ENCODE assay signal across 17 cellular contexts in the genomic region with DNA sequence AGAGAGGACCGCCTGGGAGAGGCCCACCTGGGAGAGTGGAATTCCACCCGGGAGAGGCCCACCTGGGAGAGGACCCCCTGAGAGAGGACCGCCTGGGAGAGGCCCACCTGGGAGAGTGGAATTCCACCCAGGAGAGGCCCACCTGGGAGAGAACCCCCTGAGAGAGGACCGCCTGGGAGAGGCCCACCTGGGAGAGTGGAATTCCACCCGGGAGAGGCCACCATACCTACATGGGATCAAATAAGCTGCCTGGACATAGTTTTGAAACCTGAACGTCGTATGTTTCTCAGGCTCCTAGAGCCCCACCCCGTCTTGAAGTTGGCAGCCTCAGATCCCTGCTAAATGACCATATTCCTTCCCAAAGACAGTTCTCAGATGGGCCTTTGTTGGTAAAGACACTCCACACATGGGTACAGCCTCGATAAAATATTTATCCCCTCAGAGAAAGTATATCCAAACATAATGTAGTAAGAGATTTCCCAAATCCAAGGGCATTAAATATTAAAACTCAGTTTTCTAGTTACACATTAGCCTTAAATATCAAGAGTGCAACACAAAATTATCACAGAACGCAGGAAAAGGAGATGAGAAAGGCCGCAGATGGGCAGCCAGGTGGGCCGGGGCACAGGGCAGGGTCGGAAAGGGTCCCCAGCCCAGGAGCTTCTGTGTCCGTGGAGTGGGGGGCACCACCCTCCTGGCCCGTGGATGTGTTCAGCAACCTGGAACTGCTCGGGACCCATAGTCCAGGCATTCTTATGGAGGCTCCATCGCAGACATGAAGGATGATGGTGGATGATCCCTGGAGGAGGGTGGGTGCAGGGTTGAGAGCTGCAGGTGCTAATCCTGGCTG. TPM values are rescaled to one million over a fixed set of nuclear protein-coding genes. Genes with fewer than 3 reads are reported as not detected.
"Had no signal": no experiment of that assay in that cellular context is flagged by ENCODE, and none has a peak within 500 bp of the region (broad histone marks: within the 10 kb centered on the region; RNA-seq: fewer than 3 reads in every experiment).

No MANE protein-coding gene starts in this region.

- DNase-seq: activated CD4-positive, alpha-beta T cell treated with anti-CD3 and anti-CD28 coated beads, Interleukin-2, amount 50 U/mL, for 4 hours; activated naive CD4-positive, alpha-beta T cell treated with Interleukin-2 at 50 U/mL for 16 hours; anterior cingulate cortex; cortex of kidney; gastrocnemius medialis; mesenchymal stem cell; naive thymus-derived CD8-positive, alpha-beta T cell; occipital lobe; right cardiac atrium; stimulated activated CD4-positive, alpha-beta T cell treated with anti-CD3 and anti-CD28 coated beads, Interleukin-4, amount 100 ng/mL, for 1 hour; stomach; T-helper 17 cell had no signal

- H3K4me1 ChIP-seq: gastrocnemius medialis had no signal

- H3K27ac ChIP-seq: gastrocnemius medialis, heart left ventricle, psoas muscle, stomach, upper lobe of left lung, VCaP had no signal

- H3K27ac Mint-ChIP-seq: naive thymus-derived CD8-positive, alpha-beta T cell; T-helper 17 cell had no signal

- H3K36me3 Mint-ChIP-seq: naive thymus-derived CD8-positive, alpha-beta T cell had no signal

- H3K9me3 Mint-ChIP-seq: naive thymus-derived CD8-positive, alpha-beta T cell had no signal

- ATAC-seq: gastrocnemius medialis; heart left ventricle; naive thymus-derived CD8-positive, alpha-beta T cell; psoas muscle; T-helper 17 cell had no signal

- H3K9me3 ChIP-seq: gastrocnemius medialis, heart left ventricle, psoas muscle, stomach, upper lobe of left lung had no signal

- H3K36me3 ChIP-seq: gastrocnemius medialis, heart left ventricle, stomach, upper lobe of left lung had no signal

RNA-seq across cellular contexts. Expression of gene CFAP46, which starts 1.4 kb away (rescaled TPM):
- total RNA-seq: naive thymus-derived CD8-positive, alpha-beta T cell; skeletal muscle tissue; T-helper 17 cell had no signal
- polyA plus RNA-seq: naive thymus-derived CD8-positive, alpha-beta T cell had no signal
